Comparison of ENCODE assay signal across 19 cellular contexts in genomic region chr22:21688706-21689381, GRCh38. TPM values are rescaled to one million over a fixed set of nuclear protein-coding genes. Genes with fewer than 3 reads are reported as not detected.
DNase-seq lines count a peak whose midpoint lies in the region; ATAC-seq and TF ChIP-seq lines count a peak whose summit lies in the region.
"Had no signal": no experiment of that assay in that cellular context is flagged by ENCODE, and none has a peak within 500 bp of the region (broad histone marks: within the 10 kb centered on the region; RNA-seq: fewer than 3 reads in every experiment).

No MANE protein-coding gene starts in this region.

- TF ChIP-seq CTCF in OCI-LY3 (IDR thresholded peaks at IDR 0.05; ENCODE audit: low read depth, low read length), result no peak
- no peak for TF ChIP-seq CTCF in foreskin keratinocyte (conservative IDR thresholded peaks at IDR 0.05)

- no peaks in the 10 kb centered on the region for H3K27me3 Mint-ChIP-seq in activated naive CD8-positive, alpha-beta T cell treated with anti-CD3 and anti-CD28 coated beads, Interleukin-2, amount 10 ng/mL, durations not matched to agents 7 days and 5 days
- H3K27me3 Mint-ChIP-seq in activated naive CD8-positive, alpha-beta T cell treated with anti-CD3 and anti-CD28 coated beads, Interleukin-2, amount 50 U/mL, for 24 hours, result no peaks in the 10 kb centered on the region
- H3K27me3 Mint-ChIP-seq in stimulated activated memory B cell treated with anti-CD40 and anti-IgM and Interleukin-4, amounts not matched to agents 10 μg/mL and 1 μg/mL and 100 μg/mL, for 72 hours, result no peaks in the 10 kb centered on the region

- H3K27ac Mint-ChIP-seq in activated naive CD8-positive, alpha-beta T cell treated with anti-CD3 and anti-CD28 coated beads, Interleukin-2, amount 10 ng/mL, durations not matched to agents 7 days and 5 days, result peak overlapping the region; percentile 48
- no peak overlapping the region for H3K27ac Mint-ChIP-seq in activated naive CD8-positive, alpha-beta T cell treated with anti-CD3 and anti-CD28 coated beads, Interleukin-2, amount 50 U/mL, for 24 hours
- H3K27ac Mint-ChIP-seq in stimulated activated memory B cell treated with anti-CD40 and anti-IgM and Interleukin-4, amounts not matched to agents 10 μg/mL and 1 μg/mL and 100 μg/mL, for 72 hours, result peak overlapping the region; percentile 87
- H3K27ac Mint-ChIP-seq: T-helper 2 cell treated with Interferon-gamma antibody and Interleukin-4, amounts not matched to agents 5 μg/mL and 100 μg/mL, for 36 hours had no signal

- no peak overlapping the region for H2AFZ ChIP-seq in OCI-LY3 (ENCODE audit: low read depth, low read length)
- H2AFZ ChIP-seq: PC-9 had no signal

- H3K36me3 ChIP-seq in OCI-LY3 (replicated peaks; ENCODE audit: low read depth, low read length), result peaks cover 33% of the 10 kb centered on the region

- H3K4me3 ChIP-seq in OCI-LY3 (ENCODE audit: low read length), result no peak overlapping the region
- H3K4me3 ChIP-seq: PC-9, right lobe of liver, vagina had no signal

- POLR2A ChIA-PET in activated naive CD8-positive, alpha-beta T cell treated with anti-CD3 and anti-CD28 coated beads, Interleukin-2, amount 10 ng/mL, durations not matched to agents 7 days and 5 days (lab: Charles Lee), result no interaction called here

- H3K9ac ChIP-seq in OCI-LY3 (ENCODE audit: low read length), result no peak overlapping the region
- H3K9ac ChIP-seq: KMS-11 had no signal

- no peaks in the 10 kb centered on the region for H3K9me3 ChIP-seq in OCI-LY3 (ENCODE audit: insufficient read depth, low read length)
- H3K9me3 ChIP-seq: right lobe of liver, vagina had no signal

- H3K27me3 ChIP-seq in OCI-LY3 (ENCODE audit: low read depth, low read length) (no peaks in the 10 kb centered on the region), foreskin keratinocyte (no peaks in the 10 kb centered on the region)
- H3K27me3 ChIP-seq: right lobe of liver, vagina had no signal

- no peak overlapping the region for H3K4me3 Mint-ChIP-seq in activated naive CD8-positive, alpha-beta T cell treated with anti-CD3 and anti-CD28 coated beads, Interleukin-2, amount 10 ng/mL, durations not matched to agents 7 days and 5 days
- no peak overlapping the region for H3K4me3 Mint-ChIP-seq in activated naive CD8-positive, alpha-beta T cell treated with anti-CD3 and anti-CD28 coated beads, Interleukin-2, amount 50 U/mL, for 24 hours
- peak overlapping the region; percentile 19 for H3K4me3 Mint-ChIP-seq in stimulated activated memory B cell treated with anti-CD40 and anti-IgM and Interleukin-4, amounts not matched to agents 10 μg/mL and 1 μg/mL and 100 μg/mL, for 72 hours
- H3K4me3 Mint-ChIP-seq: brain; T-helper 2 cell treated with Interferon-gamma antibody and Interleukin-4, amounts not matched to agents 5 μg/mL and 100 μg/mL, for 36 hours had no signal

- peaks cover 13% of the 10 kb centered on the region; the same call in 1 of the 2 replicates for H4K20me1 ChIP-seq in OCI-LY3 (ENCODE audit: insufficient read depth, low read length)

- peaks cover 10% of the 10 kb centered on the region for H3K36me3 Mint-ChIP-seq in activated naive CD8-positive, alpha-beta T cell treated with anti-CD3 and anti-CD28 coated beads, Interleukin-2, amount 10 ng/mL, durations not matched to agents 7 days and 5 days
- peaks cover 14% of the 10 kb centered on the region for H3K36me3 Mint-ChIP-seq in activated naive CD8-positive, alpha-beta T cell treated with anti-CD3 and anti-CD28 coated beads, Interleukin-2, amount 50 U/mL, for 24 hours (ENCODE audit: low read depth)
- peaks cover 51% of the 10 kb centered on the region for H3K36me3 Mint-ChIP-seq in stimulated activated memory B cell treated with anti-CD40 and anti-IgM and Interleukin-4, amounts not matched to agents 10 μg/mL and 1 μg/mL and 100 μg/mL, for 72 hours

- no peaks in the 10 kb centered on the region for H3K9me3 Mint-ChIP-seq in activated naive CD8-positive, alpha-beta T cell treated with anti-CD3 and anti-CD28 coated beads, Interleukin-2, amount 10 ng/mL, durations not matched to agents 7 days and 5 days
- no peaks in the 10 kb centered on the region for H3K9me3 Mint-ChIP-seq in activated naive CD8-positive, alpha-beta T cell treated with anti-CD3 and anti-CD28 coated beads, Interleukin-2, amount 50 U/mL, for 24 hours
- H3K9me3 Mint-ChIP-seq in stimulated activated memory B cell treated with anti-CD40 and anti-IgM and Interleukin-4, amounts not matched to agents 10 μg/mL and 1 μg/mL and 100 μg/mL, for 72 hours, result no peaks in the 10 kb centered on the region
- H3K9me3 Mint-ChIP-seq: brain; T-helper 2 cell treated with Interferon-gamma antibody and Interleukin-4, amounts not matched to agents 5 μg/mL and 100 μg/mL, for 36 hours had no signal

- H3K4me2 ChIP-seq in OCI-LY3 (ENCODE audit: low read length), result peak overlapping the region; percentile 39
- H3K4me2 ChIP-seq: KMS-11, PC-9 had no signal

- H3K4me1 ChIP-seq in OCI-LY3 (ENCODE audit: low read length), result peaks cover 28% of the 10 kb centered on the region
- H3K4me1 ChIP-seq in foreskin keratinocyte, result no peaks in the 10 kb centered on the region
- H3K4me1 ChIP-seq: right lobe of liver, vagina had no signal

- ATAC-seq in activated naive CD8-positive, alpha-beta T cell treated with anti-CD3 and anti-CD28 coated beads, Interleukin-2, amount 10 ng/mL, durations not matched to agents 7 days and 5 days (ENCODE audit: low read depth), result no peak
- ATAC-seq in activated naive CD8-positive, alpha-beta T cell treated with anti-CD3 and anti-CD28 coated beads, Interleukin-2, amount 50 U/mL, for 24 hours, result no peak
- ATAC-seq in foreskin keratinocyte (peak; percentile 91), GM21723 (IDR thresholded peaks at IDR 0.05; ENCODE audit: unreplicated experiment) (no peak)
- peak; percentile 87 for ATAC-seq in stimulated activated memory B cell treated with anti-CD40 and anti-IgM and Interleukin-4, amounts not matched to agents 10 μg/mL and 1 μg/mL and 100 μg/mL, for 72 hours
- ATAC-seq: left colon had no signal

- DNase-seq in activated naive CD8-positive, alpha-beta T cell treated with anti-CD3 and anti-CD28 coated beads, Interleukin-2, amount 10 ng/mL, durations not matched to agents 7 days and 5 days, result no peak
- no peak for DNase-seq in activated naive CD8-positive, alpha-beta T cell treated with anti-CD3 and anti-CD28 coated beads, Interleukin-2, amount 50 U/mL, for 24 hours
- DNase-seq in foreskin keratinocyte, result peak; percentile 61 to 82
- DNase-seq in D341Med (ENCODE audit: low spot score), result no peak
- no peak for DNase-seq in NCI-H1048 (lab: John Stamatoyannopoulos, UW)
- DNase-seq: activated CD4-positive, CD25-positive, alpha-beta regulatory T cell treated with anti-CD3 and anti-CD28 coated beads, Interleukin-2, amount 50 U/mL, for 72 hours; COR-L47; left colon; NCI-H1092 treated with DMSO at 0.1 percent for 48 hours; PC-9; right lobe of liver had no signal

- H3K27ac ChIP-seq in OCI-LY3 (ENCODE audit: low read length), result no peak overlapping the region
- H3K27ac ChIP-seq in foreskin keratinocyte, result peak overlapping the region; percentile 57
- H3K27ac ChIP-seq: KMS-11, PC-9, right lobe of liver, vagina had no signal

- H3K4me1 Mint-ChIP-seq in activated naive CD8-positive, alpha-beta T cell treated with anti-CD3 and anti-CD28 coated beads, Interleukin-2, amount 10 ng/mL, durations not matched to agents 7 days and 5 days, result peaks cover 10% of the 10 kb centered on the region
- peaks cover 24% of the 10 kb centered on the region for H3K4me1 Mint-ChIP-seq in activated naive CD8-positive, alpha-beta T cell treated with anti-CD3 and anti-CD28 coated beads, Interleukin-2, amount 50 U/mL, for 24 hours
- H3K4me1 Mint-ChIP-seq in stimulated activated memory B cell treated with anti-CD40 and anti-IgM and Interleukin-4, amounts not matched to agents 10 μg/mL and 1 μg/mL and 100 μg/mL, for 72 hours, result peaks cover 35% of the 10 kb centered on the region

- H3K79me2 ChIP-seq in OCI-LY3 (ENCODE audit: low read length), result no peaks in the 10 kb centered on the region

RNA-seq across cellular contexts. Expression of gene PPIL2, which starts 23.0 kb away (rescaled TPM):
- 10 to 100 TPM; 67.0 to 73.1 TPM for total RNA-seq in activated naive CD8-positive, alpha-beta T cell treated with anti-CD3 and anti-CD28 coated beads, Interleukin-2, amount 10 ng/mL, durations not matched to agents 7 days and 5 days
- total RNA-seq in foreskin keratinocyte, result 29.0 and 31.3 TPM in 2 replicates
- polyA plus RNA-seq in foreskin keratinocyte, result 20.6 and 22.6 TPM in 2 replicates

RNA-seq across cellular contexts. Expression of gene SDF2L1, which starts 46.7 kb away (rescaled TPM):
- 10 to 100 TPM; 36.0 to 39.7 TPM for total RNA-seq in activated naive CD8-positive, alpha-beta T cell treated with anti-CD3 and anti-CD28 coated beads, Interleukin-2, amount 10 ng/mL, durations not matched to agents 7 days and 5 days
- 65.4 and 72.1 TPM in 2 replicates for total RNA-seq in foreskin keratinocyte
- 107 and 146 TPM in 2 replicates for polyA plus RNA-seq in foreskin keratinocyte

RNA-seq across cellular contexts. Expression of gene YPEL1, which starts 46.8 kb away (rescaled TPM):
- 10 to 100 TPM; 14.7 to 14.9 TPM for total RNA-seq in activated naive CD8-positive, alpha-beta T cell treated with anti-CD3 and anti-CD28 coated beads, Interleukin-2, amount 10 ng/mL, durations not matched to agents 7 days and 5 days
- total RNA-seq in foreskin keratinocyte, result 0.14 TPM in 1 of 2 replicates, not detected in the other
- 0.03 TPM in 1 of 2 replicates, not detected in the other for polyA plus RNA-seq in foreskin keratinocyte

RNA-seq across cellular contexts. Expression of gene CCDC116, which starts 56.3 kb away (rescaled TPM):
- under 1 TPM; 0.50 to 0.79 TPM for total RNA-seq in activated naive CD8-positive, alpha-beta T cell treated with anti-CD3 and anti-CD28 coated beads, Interleukin-2, amount 10 ng/mL, durations not matched to agents 7 days and 5 days
- 0.07 and 0.10 TPM in 2 replicates for total RNA-seq in foreskin keratinocyte
- 0.08 and 0.11 TPM in 2 replicates for polyA plus RNA-seq in foreskin keratinocyte
- total RNA-seq: mononuclear cell, right lobe of liver, vagina had no signal

RNA-seq across cellular contexts. Expression of gene YDJC, which starts 59.0 kb away (rescaled TPM):
- total RNA-seq in activated naive CD8-positive, alpha-beta T cell treated with anti-CD3 and anti-CD28 coated beads, Interleukin-2, amount 10 ng/mL, durations not matched to agents 7 days and 5 days, result 10 to 100 TPM; 45.3 to 46.7 TPM
- 43.9 and 44.9 TPM in 2 replicates for total RNA-seq in foreskin keratinocyte
- 63.5 and 65.7 TPM in 2 replicates for polyA plus RNA-seq in foreskin keratinocyte

Comparison
In these comparisons a context has a peak if more than half of its experiments do, and no peak if none do; other contexts are left out.
1. ATAC-seq: peak in foreskin keratinocyte (single experiment) and stimulated activated memory B cell treated with anti-CD40 and anti-IgM and Interleukin-4, amounts not matched to agents 10 μg/mL and 1 μg/mL and 100 μg/mL, for 72 hours (single experiment); none in activated naive CD8-positive, alpha-beta T cell treated with anti-CD3 and anti-CD28 coated beads, Interleukin-2, amount 10 ng/mL, durations not matched to agents 7 days and 5 days (single experiment), activated naive CD8-positive, alpha-beta T cell treated with anti-CD3 and anti-CD28 coated beads, Interleukin-2, amount 50 U/mL, for 24 hours (single experiment) and GM21723 (single experiment).
2. DNase-seq: peak in foreskin keratinocyte (2 of 2); none in activated naive CD8-positive, alpha-beta T cell treated with anti-CD3 and anti-CD28 coated beads, Interleukin-2, amount 10 ng/mL, durations not matched to agents 7 days and 5 days (single experiment), activated naive CD8-positive, alpha-beta T cell treated with anti-CD3 and anti-CD28 coated beads, Interleukin-2, amount 50 U/mL, for 24 hours (single experiment), D341Med (single experiment) and NCI-H1048 (single experiment).
3. RNA of gene YPEL1, which starts 46.8 kb away (total RNA-seq): 14.7 to 14.9 TPM in activated naive CD8-positive, alpha-beta T cell treated with anti-CD3 and anti-CD28 coated beads, Interleukin-2, amount 10 ng/mL, durations not matched to agents 7 days and 5 days; 0.14 TPM in foreskin keratinocyte; every median in the first group is over 10 times any median in the second.